ENCODE assay signal across 15 cellular contexts in the genomic region with DNA sequence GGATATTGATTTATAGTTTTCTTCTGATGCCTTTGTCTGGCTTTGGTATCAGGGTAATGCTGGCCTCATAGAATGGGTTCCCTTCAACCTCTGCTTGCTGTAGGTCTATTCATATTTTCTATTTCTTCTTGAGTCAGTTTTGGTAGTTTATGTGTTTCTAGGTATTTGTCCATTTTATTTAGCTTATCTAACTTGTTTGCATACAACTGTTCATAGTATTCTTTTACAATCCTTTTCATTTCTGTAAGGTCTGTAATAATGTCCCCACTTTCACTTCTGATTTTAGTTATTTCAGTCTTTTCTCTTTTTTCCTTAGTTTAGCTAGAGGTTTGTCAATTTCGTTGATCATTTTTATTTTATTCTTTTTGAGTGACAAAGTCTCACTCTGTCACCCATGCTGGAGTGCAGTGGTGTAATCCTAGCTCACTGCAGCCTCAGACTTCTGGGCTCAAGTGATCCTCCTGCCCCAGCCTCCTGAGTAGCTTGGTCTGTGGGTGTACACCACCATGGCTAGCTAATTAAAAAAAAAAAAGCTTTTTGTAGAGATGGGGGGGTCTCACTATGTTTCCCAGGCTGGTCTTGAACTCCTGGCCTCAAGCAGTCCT. TPM values are rescaled to one million over a fixed set of nuclear protein-coding genes. Genes with fewer than 3 reads are reported as not detected.
A peak's percentile ranks its signal among the peaks of the same experiment; 100 is the strongest.
DNase-seq lines count a peak whose midpoint lies in the region; ATAC-seq lines count a peak whose summit lies in the region.
"Had no signal": no experiment of that assay in that cellular context is flagged by ENCODE, and none has a peak within 500 bp of the region (broad histone marks: within the 10 kb centered on the region; RNA-seq: fewer than 3 reads in every experiment).

No MANE protein-coding gene starts in this region.

- no peak overlapping the region for H4K91ac ChIP-seq in neuronal stem cell (ENCODE audit: low read depth, low read length, poor library complexity)

- H3K4me3 Mint-ChIP-seq in activated T-cell treated with anti-CD3 and anti-CD28 coated beads, Interleukin-2, amount 50 U/mL, for 24 hours, result no peak overlapping the region
- no peak overlapping the region for H3K4me3 Mint-ChIP-seq in stimulated activated naive CD8-positive, alpha-beta T cell treated with anti-CD3 and anti-CD28 coated beads, Interleukin-15, Interleukin-2, amounts not matched to agents 100 ng/mL and 50 ng/mL, for 24 hours
- no peak overlapping the region for H3K4me3 Mint-ChIP-seq in stimulated activated naive CD8-positive, alpha-beta T cell treated with anti-CD3 and anti-CD28 coated beads, Interleukin-15, amount 100 ng/mL, for 72 hours
- H3K4me3 Mint-ChIP-seq: CD14-positive monocyte; CD4-positive, alpha-beta memory T cell; H9 had no signal

- H2AFZ ChIP-seq in neuronal stem cell (ENCODE audit: low read length), result no peak overlapping the region

- H3K27me3 ChIP-seq in neuronal stem cell (ENCODE audit: control insufficient read depth in 3 of 3, insufficient read depth in 3 of 3, low read depth in 1 of 3, low read length in 3 of 3), result no peaks in the 10 kb centered on the region
- H3K27me3 ChIP-seq: BLaER1 had no signal

- H2BK5ac ChIP-seq in neuronal stem cell (ENCODE audit: low read length), result no peak overlapping the region

- H3K36me3 ChIP-seq in neuronal stem cell (replicated peaks in 1 of 2; ENCODE audit: control insufficient read depth in 2 of 2, insufficient read depth in 2 of 2, low read length in 2 of 2), result peaks cover 8 to 68% of the 10 kb centered on the region in 2 donors

- H3K4me3 ChIP-seq in neuronal stem cell (ENCODE audit: low read length in 2 of 2), result no peak overlapping the region
- H3K4me3 ChIP-seq: BLaER1 had no signal

- no peaks in the 10 kb centered on the region for H3K4me1 ChIP-seq in neuronal stem cell (ENCODE audit: control insufficient read depth in 2 of 2, insufficient read depth in 1 of 2, low read depth in 1 of 2, low read length in 2 of 2)

- no peak overlapping the region for H3K18ac ChIP-seq in neuronal stem cell (ENCODE audit: low read length)

- WGBS in neuronal stem cell (ENCODE audit: extremely low coverage in 2 of 2, insufficient read length in 2 of 2, insufficient replicate concordance in 1 of 2), 2 donors, result no CpG with 5 or more reads among the region's 1 CpG

- H2BK15ac ChIP-seq in neuronal stem cell (ENCODE audit: low read length), result no peak overlapping the region

- peak overlapping the region; percentile 85 for H3K27ac Mint-ChIP-seq in activated T-cell treated with anti-CD3 and anti-CD28 coated beads, Interleukin-2, amount 50 U/mL, for 24 hours
- H3K27ac Mint-ChIP-seq in stimulated activated naive CD8-positive, alpha-beta T cell treated with anti-CD3 and anti-CD28 coated beads, Interleukin-15, Interleukin-2, amounts not matched to agents 100 ng/mL and 50 ng/mL, for 24 hours, result peak overlapping the region; percentile 61
- no peak overlapping the region for H3K27ac Mint-ChIP-seq in stimulated activated naive CD8-positive, alpha-beta T cell treated with anti-CD3 and anti-CD28 coated beads, Interleukin-15, amount 100 ng/mL, for 72 hours
- H3K27ac Mint-ChIP-seq: CD14-positive monocyte had no signal

- no peak overlapping the region for H2BK120ac ChIP-seq in neuronal stem cell (ENCODE audit: low read depth, low read length)

- no peak overlapping the region for H3K4ac ChIP-seq in neuronal stem cell (ENCODE audit: low read length)

- no peak overlapping the region for H3K14ac ChIP-seq in neuronal stem cell (ENCODE audit: low read length)

- H2AK5ac ChIP-seq in neuronal stem cell (ENCODE audit: low read depth, low read length), result no peak overlapping the region

- H2BK12ac ChIP-seq in neuronal stem cell (ENCODE audit: low read length), result no peak overlapping the region

- no peak overlapping the region for H3K4me2 ChIP-seq in neuronal stem cell (ENCODE audit: insufficient read depth, low read length, poor library complexity, severe bottlenecking)

- H3K27ac ChIP-seq in neuronal stem cell (replicated peaks; ENCODE audit: low read length), result peak overlapping the region; percentile 23
- H3K27ac ChIP-seq: BLaER1 had no signal

- no peak for ATAC-seq in stimulated activated naive CD8-positive, alpha-beta T cell treated with anti-CD3 and anti-CD28 coated beads, Interleukin-15, amount 100 ng/mL, for 72 hours

- no peaks in the 10 kb centered on the region for H3K27me3 Mint-ChIP-seq in activated T-cell treated with anti-CD3 and anti-CD28 coated beads, Interleukin-2, amount 50 U/mL, for 24 hours
- no peaks in the 10 kb centered on the region for H3K27me3 Mint-ChIP-seq in stimulated activated naive CD8-positive, alpha-beta T cell treated with anti-CD3 and anti-CD28 coated beads, Interleukin-15, Interleukin-2, amounts not matched to agents 100 ng/mL and 50 ng/mL, for 24 hours
- H3K27me3 Mint-ChIP-seq in stimulated activated naive CD8-positive, alpha-beta T cell treated with anti-CD3 and anti-CD28 coated beads, Interleukin-15, amount 100 ng/mL, for 72 hours, result no peaks in the 10 kb centered on the region
- H3K27me3 Mint-ChIP-seq: CD4-positive, alpha-beta memory T cell had no signal

- no peak overlapping the region for H3K9ac ChIP-seq in neuronal stem cell (ENCODE audit: low read depth, low read length, poor library complexity)
- H3K9ac ChIP-seq: BLaER1 had no signal

- peaks cover 32% of the 10 kb centered on the region for H3K4me1 Mint-ChIP-seq in activated T-cell treated with anti-CD3 and anti-CD28 coated beads, Interleukin-2, amount 50 U/mL, for 24 hours (ENCODE audit: low read depth)
- H3K4me1 Mint-ChIP-seq in stimulated activated naive CD8-positive, alpha-beta T cell treated with anti-CD3 and anti-CD28 coated beads, Interleukin-15, Interleukin-2, amounts not matched to agents 100 ng/mL and 50 ng/mL, for 24 hours (ENCODE audit: low read depth), result peaks cover 19% of the 10 kb centered on the region
- H3K4me1 Mint-ChIP-seq in stimulated activated naive CD8-positive, alpha-beta T cell treated with anti-CD3 and anti-CD28 coated beads, Interleukin-15, amount 100 ng/mL, for 72 hours, result peaks cover 32% of the 10 kb centered on the region
- H3K4me1 Mint-ChIP-seq: CD14-positive monocyte, H9 had no signal

- H3K9me3 Mint-ChIP-seq in activated T-cell treated with anti-CD3 and anti-CD28 coated beads, Interleukin-2, amount 50 U/mL, for 24 hours, result peaks cover 4% of the 10 kb centered on the region
- peaks cover 3% of the 10 kb centered on the region for H3K9me3 Mint-ChIP-seq in stimulated activated naive CD8-positive, alpha-beta T cell treated with anti-CD3 and anti-CD28 coated beads, Interleukin-15, Interleukin-2, amounts not matched to agents 100 ng/mL and 50 ng/mL, for 24 hours
- H3K9me3 Mint-ChIP-seq in stimulated activated naive CD8-positive, alpha-beta T cell treated with anti-CD3 and anti-CD28 coated beads, Interleukin-15, amount 100 ng/mL, for 72 hours, result no peaks in the 10 kb centered on the region
- H3K9me3 Mint-ChIP-seq: H9 had no signal

- H3K23ac ChIP-seq in neuronal stem cell (ENCODE audit: low read depth, low read length, poor library complexity), result no peak overlapping the region

- no peaks in the 10 kb centered on the region for H3K79me1 ChIP-seq in neuronal stem cell (ENCODE audit: low read depth, low read length)

- H3K9me3 ChIP-seq in neuronal stem cell (replicated peaks in 1 of 2; ENCODE audit: control insufficient read depth in 2 of 2, insufficient read depth in 1 of 2, low read depth in 1 of 2, low read length in 2 of 2), result peaks cover 0 to 24% of the 10 kb centered on the region in 2 donors

- H3K36me3 Mint-ChIP-seq in activated T-cell treated with anti-CD3 and anti-CD28 coated beads, Interleukin-2, amount 50 U/mL, for 24 hours (ENCODE audit: low read depth), result peaks cover 62% of the 10 kb centered on the region
- H3K36me3 Mint-ChIP-seq in stimulated activated naive CD8-positive, alpha-beta T cell treated with anti-CD3 and anti-CD28 coated beads, Interleukin-15, Interleukin-2, amounts not matched to agents 100 ng/mL and 50 ng/mL, for 24 hours (ENCODE audit: low read depth), result peaks cover 65% of the 10 kb centered on the region

- no peak for DNase-seq in activated T-cell treated with anti-CD3 and anti-CD28 coated beads, Interleukin-2, amount 50 U/mL, for 24 hours
- DNase-seq in activated T-cell treated with anti-CD3 and anti-CD28 coated beads for 4 hours, result no peak
- no peak for DNase-seq in stimulated activated naive CD8-positive, alpha-beta T cell treated with anti-CD3 and anti-CD28 coated beads, Interleukin-15, amount 100 ng/mL, for 72 hours
- no peak for DNase-seq in neuronal stem cell (ENCODE audit: low spot score)
- DNase-seq in activated naive CD4-positive, alpha-beta T cell treated with anti-CD3 and anti-CD28 coated beads, Interleukin-2, amount 50 U/mL, for 16 hours, result no peak
- no peak for DNase-seq in stimulated activated CD4-positive, alpha-beta T cell treated with anti-CD3 and anti-CD28 coated beads, Interleukin-4, amount 100 ng/mL, for 1 hour
- DNase-seq: 8988T; CD4-positive, alpha-beta memory T cell; DMS153; DMS79; GDM1; H9 had no signal

- no peak overlapping the region for H4K8ac ChIP-seq in neuronal stem cell (ENCODE audit: low read depth, low read length)

RNA-seq across cellular contexts. Expression of a gene that starts 11.6 kb away (rescaled TPM):
- 25.2 TPM for polyA plus RNA-seq in neuronal stem cell (2013, experiment 1 of 2)
- 26.5 TPM for polyA plus RNA-seq in neuronal stem cell (2013, experiment 2 of 2)

RNA-seq across cellular contexts. Expression of a gene that starts 12.0 kb away (rescaled TPM):
- 61.0 TPM for polyA plus RNA-seq in neuronal stem cell (2013, experiment 1 of 2)
- polyA plus RNA-seq in neuronal stem cell (2013, experiment 2 of 2), result 60.6 TPM

Comparison
In these comparisons a context has a peak if more than half of its experiments do, and no peak if none do; other contexts are left out.
1. H3K27ac Mint-ChIP-seq: peak in activated T-cell treated with anti-CD3 and anti-CD28 coated beads, Interleukin-2, amount 50 U/mL, for 24 hours (single experiment) and stimulated activated naive CD8-positive, alpha-beta T cell treated with anti-CD3 and anti-CD28 coated beads, Interleukin-15, Interleukin-2, amounts not matched to agents 100 ng/mL and 50 ng/mL, for 24 hours (single experiment); none in stimulated activated naive CD8-positive, alpha-beta T cell treated with anti-CD3 and anti-CD28 coated beads, Interleukin-15, amount 100 ng/mL, for 72 hours (0 of 2).